1 cellular context compared by ENCODE assay signal in the genomic region with DNA sequence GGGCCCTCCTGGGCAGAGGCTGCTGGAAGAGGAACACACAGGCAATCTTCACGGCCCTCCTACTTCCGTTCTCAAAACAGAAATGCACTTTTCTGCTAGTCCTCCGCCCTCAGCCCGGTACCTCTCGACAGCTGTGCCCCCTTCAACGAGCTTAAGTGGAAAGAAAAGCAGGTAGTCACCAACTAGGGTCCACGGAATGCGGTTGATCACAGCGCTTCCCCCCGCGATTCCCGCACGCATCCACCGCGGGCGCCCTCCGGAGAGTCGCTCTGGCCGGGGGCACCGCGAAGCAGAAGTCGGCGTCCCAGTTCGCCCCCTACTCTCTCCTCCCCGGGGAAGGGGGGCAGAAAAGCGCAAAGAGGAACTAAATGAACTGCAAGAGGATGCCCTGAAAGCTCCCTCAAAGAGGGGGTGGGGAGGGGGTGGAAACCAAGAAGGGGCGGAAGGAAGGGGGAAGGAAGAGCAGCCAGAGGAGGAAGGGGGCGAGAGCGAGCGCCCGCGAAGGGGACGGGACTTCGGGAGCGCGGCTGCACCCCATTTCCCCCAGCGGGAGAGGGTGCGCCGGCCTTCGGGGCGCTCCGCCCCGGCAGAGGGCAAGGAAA.
TF ChIP-seq lines count a peak whose summit lies in the region.

No MANE protein-coding gene starts in this region.

TF ChIP-seq in K562, 482 proteins besides CTCF, POLR2A, EP300 and RAD21 (continued from another document and continues in another):
- peak; percentile 51; the same call in 1 of the 2 replicates for TF ChIP-seq SPI1 (IDR thresholded peaks at IDR 0.05; ENCODE audit: borderline replicate concordance, low read depth, low read length)
- TF ChIP-seq FOXP1 (CRISPR knock-in tag; IDR thresholded peaks at IDR 0.05): no peak
- 0 out of 2 replicates have a peak, but pooled peaks have one; percentile 13 for TF ChIP-seq ARID1B (IDR thresholded peaks at IDR 0.05)
- TF ChIP-seq KHSRP (IDR thresholded peaks at IDR 0.05): no peak
- no peak for TF ChIP-seq SUPT5H (IDR thresholded peaks at IDR 0.05)
- TF ChIP-seq, protein P1, sequence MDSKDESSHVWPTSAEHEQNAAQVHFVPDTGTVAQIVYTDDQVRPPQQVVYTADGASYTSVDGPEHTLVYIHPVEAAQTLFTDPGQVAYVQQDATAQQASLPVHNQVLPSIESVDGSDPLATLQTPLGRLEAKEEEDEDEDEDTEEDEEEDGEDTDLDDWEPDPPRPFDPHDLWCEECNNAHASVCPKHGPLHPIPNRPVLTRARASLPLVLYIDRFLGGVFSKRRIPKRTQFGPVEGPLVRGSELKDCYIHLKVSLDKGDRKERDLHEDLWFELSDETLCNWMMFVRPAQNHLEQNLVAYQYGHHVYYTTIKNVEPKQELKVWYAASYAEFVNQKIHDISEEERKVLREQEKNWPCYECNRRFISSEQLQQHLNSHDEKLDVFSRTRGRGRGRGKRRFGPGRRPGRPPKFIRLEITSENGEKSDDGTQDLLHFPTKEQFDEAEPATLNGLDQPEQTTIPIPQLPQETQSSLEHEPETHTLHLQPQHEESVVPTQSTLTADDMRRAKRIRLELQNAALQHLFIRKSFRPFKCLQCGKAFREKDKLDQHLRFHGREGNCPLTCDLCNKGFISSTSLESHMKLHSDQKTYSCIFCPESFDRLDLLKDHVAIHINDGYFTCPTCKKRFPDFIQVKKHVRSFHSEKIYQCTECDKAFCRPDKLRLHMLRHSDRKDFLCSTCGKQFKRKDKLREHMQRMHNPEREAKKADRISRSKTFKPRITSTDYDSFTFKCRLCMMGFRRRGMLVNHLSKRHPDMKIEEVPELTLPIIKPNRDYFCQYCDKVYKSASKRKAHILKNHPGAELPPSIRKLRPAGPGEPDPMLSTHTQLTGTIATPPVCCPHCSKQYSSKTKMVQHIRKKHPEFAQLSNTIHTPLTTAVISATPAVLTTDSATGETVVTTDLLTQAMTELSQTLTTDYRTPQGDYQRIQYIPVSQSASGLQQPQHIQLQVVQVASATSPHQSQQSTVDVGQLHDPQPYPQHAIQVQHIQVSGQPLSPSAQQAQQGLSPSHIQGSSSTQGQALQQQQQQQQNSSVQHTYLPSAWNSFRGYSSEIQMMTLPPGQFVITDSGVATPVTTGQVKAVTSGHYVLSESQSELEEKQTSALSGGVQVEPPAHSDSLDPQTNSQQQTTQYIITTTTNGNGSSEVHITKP (IDR thresholded peaks at IDR 0.05; ENCODE audit: partially characterized antibody): peak; percentile 57
- TF ChIP-seq, protein P2, sequence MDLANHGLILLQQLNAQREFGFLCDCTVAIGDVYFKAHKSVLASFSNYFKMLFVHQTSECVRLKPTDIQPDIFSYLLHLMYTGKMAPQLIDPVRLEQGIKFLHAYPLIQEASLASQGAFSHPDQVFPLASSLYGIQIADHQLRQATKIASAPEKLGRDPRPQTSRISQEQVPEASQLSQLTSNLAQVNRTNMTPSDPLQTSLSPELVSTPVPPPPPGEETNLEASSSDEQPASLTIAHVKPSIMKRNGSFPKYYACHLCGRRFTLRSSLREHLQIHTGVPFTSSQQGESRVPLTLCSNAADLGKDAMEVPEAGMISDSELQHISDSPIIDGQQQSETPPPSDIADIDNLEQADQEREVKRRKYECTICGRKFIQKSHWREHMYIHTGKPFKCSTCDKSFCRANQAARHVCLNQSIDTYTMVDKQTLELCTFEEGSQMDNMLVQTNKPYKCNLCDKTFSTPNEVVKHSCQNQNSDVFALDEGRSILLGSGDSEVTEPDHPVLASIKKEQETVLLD (IDR thresholded peaks at IDR 0.05): 0 out of 2 replicates have a peak, but pooled peaks have one; percentile 12
- no peak for TF ChIP-seq XRCC4 (IDR thresholded peaks at IDR 0.05; ENCODE audit: extremely low read depth, insufficient read depth, insufficient read length)
- TF ChIP-seq, protein P3, sequence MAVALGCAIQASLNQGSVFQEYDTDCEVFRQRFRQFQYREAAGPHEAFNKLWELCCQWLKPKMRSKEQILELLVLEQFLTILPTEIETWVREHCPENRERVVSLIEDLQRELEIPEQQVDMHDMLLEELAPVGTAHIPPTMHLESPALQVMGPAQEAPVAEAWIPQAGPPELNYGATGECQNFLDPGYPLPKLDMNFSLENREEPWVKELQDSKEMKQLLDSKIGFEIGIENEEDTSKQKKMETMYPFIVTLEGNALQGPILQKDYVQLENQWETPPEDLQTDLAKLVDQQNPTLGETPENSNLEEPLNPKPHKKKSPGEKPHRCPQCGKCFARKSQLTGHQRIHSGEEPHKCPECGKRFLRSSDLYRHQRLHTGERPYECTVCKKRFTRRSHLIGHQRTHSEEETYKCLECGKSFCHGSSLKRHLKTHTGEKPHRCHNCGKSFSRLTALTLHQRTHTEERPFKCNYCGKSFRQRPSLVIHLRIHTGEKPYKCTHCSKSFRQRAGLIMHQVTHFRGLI (CRISPR knock-in tag; IDR thresholded peaks at IDR 0.05): no peak
- TF ChIP-seq, protein P4, sequence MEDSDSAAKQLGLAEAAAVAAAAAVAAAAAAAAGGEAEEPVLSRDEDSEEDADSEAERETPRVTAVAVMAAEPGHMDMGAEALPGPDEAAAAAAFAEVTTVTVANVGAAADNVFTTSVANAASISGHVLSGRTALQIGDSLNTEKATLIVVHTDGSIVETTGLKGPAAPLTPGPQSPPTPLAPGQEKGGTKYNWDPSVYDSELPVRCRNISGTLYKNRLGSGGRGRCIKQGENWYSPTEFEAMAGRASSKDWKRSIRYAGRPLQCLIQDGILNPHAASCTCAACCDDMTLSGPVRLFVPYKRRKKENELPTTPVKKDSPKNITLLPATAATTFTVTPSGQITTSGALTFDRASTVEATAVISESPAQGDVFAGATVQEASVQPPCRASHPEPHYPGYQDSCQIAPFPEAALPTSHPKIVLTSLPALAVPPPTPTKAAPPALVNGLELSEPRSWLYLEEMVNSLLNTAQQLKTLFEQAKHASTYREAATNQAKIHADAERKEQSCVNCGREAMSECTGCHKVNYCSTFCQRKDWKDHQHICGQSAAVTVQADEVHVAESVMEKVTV (CRISPR knock-in tag; IDR thresholded peaks at IDR 0.05): no peak
- no peak for TF ChIP-seq FOXJ2 (tag; IDR thresholded peaks at IDR 0.05)
- TF ChIP-seq, protein P5, sequence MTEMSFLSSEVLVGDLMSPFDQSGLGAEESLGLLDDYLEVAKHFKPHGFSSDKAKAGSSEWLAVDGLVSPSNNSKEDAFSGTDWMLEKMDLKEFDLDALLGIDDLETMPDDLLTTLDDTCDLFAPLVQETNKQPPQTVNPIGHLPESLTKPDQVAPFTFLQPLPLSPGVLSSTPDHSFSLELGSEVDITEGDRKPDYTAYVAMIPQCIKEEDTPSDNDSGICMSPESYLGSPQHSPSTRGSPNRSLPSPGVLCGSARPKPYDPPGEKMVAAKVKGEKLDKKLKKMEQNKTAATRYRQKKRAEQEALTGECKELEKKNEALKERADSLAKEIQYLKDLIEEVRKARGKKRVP (CRISPR knock-in tag; IDR thresholded peaks at IDR 0.05): no peak
- TF ChIP-seq SOX6 (IDR thresholded peaks at IDR 0.05): no peak
- TF ChIP-seq SMARCA4 (IDR thresholded peaks at IDR 0.05): peak; percentile 57
- TF ChIP-seq, protein P6, sequence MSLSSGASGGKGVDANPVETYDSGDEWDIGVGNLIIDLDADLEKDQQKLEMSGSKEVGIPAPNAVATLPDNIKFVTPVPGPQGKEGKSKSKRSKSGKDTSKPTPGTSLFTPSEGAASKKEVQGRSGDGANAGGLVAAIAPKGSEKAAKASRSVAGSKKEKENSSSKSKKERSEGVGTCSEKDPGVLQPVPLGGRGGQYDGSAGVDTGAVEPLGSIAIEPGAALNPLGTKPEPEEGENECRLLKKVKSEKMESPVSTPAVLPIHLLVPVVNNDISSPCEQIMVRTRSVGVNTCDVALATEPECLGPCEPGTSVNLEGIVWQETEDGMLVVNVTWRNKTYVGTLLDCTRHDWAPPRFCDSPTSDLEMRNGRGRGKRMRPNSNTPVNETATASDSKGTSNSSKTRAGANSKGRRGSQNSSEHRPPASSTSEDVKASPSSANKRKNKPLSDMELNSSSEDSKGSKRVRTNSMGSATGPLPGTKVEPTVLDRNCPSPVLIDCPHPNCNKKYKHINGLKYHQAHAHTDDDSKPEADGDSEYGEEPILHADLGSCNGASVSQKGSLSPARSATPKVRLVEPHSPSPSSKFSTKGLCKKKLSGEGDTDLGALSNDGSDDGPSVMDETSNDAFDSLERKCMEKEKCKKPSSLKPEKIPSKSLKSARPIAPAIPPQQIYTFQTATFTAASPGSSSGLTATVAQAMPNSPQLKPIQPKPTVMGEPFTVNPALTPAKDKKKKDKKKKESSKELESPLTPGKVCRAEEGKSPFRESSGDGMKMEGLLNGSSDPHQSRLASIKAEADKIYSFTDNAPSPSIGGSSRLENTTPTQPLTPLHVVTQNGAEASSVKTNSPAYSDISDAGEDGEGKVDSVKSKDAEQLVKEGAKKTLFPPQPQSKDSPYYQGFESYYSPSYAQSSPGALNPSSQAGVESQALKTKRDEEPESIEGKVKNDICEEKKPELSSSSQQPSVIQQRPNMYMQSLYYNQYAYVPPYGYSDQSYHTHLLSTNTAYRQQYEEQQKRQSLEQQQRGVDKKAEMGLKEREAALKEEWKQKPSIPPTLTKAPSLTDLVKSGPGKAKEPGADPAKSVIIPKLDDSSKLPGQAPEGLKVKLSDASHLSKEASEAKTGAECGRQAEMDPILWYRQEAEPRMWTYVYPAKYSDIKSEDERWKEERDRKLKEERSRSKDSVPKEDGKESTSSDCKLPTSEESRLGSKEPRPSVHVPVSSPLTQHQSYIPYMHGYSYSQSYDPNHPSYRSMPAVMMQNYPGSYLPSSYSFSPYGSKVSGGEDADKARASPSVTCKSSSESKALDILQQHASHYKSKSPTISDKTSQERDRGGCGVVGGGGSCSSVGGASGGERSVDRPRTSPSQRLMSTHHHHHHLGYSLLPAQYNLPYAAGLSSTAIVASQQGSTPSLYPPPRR (CRISPR knock-in tag; IDR thresholded peaks at IDR 0.05; ENCODE audit: borderline replicate concordance): no peak
- no peak for TF ChIP-seq NFIX (CRISPR knock-in tag; IDR thresholded peaks at IDR 0.05; ENCODE audit: low read depth)
- TF ChIP-seq, protein P7, sequence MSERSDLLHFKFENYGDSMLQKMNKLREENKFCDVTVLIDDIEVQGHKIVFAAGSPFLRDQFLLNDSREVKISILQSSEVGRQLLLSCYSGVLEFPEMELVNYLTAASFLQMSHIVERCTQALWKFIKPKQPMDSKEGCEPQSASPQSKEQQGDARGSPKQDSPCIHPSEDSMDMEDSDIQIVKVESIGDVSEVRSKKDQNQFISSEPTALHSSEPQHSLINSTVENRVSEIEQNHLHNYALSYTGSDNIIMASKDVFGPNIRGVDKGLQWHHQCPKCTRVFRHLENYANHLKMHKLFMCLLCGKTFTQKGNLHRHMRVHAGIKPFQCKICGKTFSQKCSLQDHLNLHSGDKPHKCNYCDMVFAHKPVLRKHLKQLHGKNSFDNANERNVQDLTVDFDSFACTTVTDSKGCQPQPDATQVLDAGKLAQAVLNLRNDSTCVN (CRISPR knock-in tag; IDR thresholded peaks at IDR 0.05): no peak
- no peak for TF ChIP-seq NCOA6 (IDR thresholded peaks at IDR 0.05)
- no peak for TF ChIP-seq PRMT5 (CRISPR knock-in tag; IDR thresholded peaks at IDR 0.05)
- no peak for TF ChIP-seq MAFK (IDR thresholded peaks at IDR 0.05; ENCODE audit: low read length)
- TF ChIP-seq SREBF2 (CRISPR knock-in tag; IDR thresholded peaks at IDR 0.05): no peak
- TF ChIP-seq, protein P8, sequence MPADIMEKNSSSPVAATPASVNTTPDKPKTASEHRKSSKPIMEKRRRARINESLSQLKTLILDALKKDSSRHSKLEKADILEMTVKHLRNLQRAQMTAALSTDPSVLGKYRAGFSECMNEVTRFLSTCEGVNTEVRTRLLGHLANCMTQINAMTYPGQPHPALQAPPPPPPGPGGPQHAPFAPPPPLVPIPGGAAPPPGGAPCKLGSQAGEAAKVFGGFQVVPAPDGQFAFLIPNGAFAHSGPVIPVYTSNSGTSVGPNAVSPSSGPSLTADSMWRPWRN (IDR thresholded peaks at IDR 0.05; ENCODE audit: low read depth): no peak
- TF ChIP-seq, protein P9, sequence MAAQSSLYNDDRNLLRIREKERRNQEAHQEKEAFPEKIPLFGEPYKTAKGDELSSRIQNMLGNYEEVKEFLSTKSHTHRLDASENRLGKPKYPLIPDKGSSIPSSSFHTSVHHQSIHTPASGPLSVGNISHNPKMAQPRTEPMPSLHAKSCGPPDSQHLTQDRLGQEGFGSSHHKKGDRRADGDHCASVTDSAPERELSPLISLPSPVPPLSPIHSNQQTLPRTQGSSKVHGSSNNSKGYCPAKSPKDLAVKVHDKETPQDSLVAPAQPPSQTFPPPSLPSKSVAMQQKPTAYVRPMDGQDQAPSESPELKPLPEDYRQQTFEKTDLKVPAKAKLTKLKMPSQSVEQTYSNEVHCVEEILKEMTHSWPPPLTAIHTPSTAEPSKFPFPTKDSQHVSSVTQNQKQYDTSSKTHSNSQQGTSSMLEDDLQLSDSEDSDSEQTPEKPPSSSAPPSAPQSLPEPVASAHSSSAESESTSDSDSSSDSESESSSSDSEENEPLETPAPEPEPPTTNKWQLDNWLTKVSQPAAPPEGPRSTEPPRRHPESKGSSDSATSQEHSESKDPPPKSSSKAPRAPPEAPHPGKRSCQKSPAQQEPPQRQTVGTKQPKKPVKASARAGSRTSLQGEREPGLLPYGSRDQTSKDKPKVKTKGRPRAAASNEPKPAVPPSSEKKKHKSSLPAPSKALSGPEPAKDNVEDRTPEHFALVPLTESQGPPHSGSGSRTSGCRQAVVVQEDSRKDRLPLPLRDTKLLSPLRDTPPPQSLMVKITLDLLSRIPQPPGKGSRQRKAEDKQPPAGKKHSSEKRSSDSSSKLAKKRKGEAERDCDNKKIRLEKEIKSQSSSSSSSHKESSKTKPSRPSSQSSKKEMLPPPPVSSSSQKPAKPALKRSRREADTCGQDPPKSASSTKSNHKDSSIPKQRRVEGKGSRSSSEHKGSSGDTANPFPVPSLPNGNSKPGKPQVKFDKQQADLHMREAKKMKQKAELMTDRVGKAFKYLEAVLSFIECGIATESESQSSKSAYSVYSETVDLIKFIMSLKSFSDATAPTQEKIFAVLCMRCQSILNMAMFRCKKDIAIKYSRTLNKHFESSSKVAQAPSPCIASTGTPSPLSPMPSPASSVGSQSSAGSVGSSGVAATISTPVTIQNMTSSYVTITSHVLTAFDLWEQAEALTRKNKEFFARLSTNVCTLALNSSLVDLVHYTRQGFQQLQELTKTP (IDR thresholded peaks at IDR 0.05; ENCODE audit: low read depth in 1 of 2, partially characterized antibody in 2 of 2): no peak
- TF ChIP-seq, protein P10, sequence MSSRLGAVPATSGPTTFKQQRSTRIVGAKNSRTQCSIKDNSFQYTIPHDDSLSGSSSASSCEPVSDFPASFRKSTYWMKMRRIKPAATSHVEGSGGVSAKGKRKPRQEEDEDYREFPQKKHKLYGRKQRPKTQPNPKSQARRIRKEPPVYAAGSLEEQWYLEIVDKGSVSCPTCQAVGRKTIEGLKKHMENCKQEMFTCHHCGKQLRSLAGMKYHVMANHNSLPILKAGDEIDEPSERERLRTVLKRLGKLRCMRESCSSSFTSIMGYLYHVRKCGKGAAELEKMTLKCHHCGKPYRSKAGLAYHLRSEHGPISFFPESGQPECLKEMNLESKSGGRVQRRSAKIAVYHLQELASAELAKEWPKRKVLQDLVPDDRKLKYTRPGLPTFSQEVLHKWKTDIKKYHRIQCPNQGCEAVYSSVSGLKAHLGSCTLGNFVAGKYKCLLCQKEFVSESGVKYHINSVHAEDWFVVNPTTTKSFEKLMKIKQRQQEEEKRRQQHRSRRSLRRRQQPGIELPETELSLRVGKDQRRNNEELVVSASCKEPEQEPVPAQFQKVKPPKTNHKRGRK (tag; IDR thresholded peaks at IDR 0.05): no peak
- no peak for TF ChIP-seq ZNF408 (CRISPR knock-in tag; IDR thresholded peaks at IDR 0.05; ENCODE audit: low read depth)
- no peak; the same call in 1 of the 2 replicates for TF ChIP-seq TOE1 (IDR thresholded peaks at IDR 0.05; ENCODE audit: borderline replicate concordance)
- TF ChIP-seq TOE1 (CRISPR knock-in tag; IDR thresholded peaks at IDR 0.05; ENCODE audit: borderline replicate concordance, low read depth): no peak
